ENCODE assay signal across 8 cellular contexts in genomic region chr4:153222162-153222789, GRCh38. TPM values are rescaled to one million over a fixed set of nuclear protein-coding genes. Genes with fewer than 3 reads are reported as not detected.
DNase-seq lines count a peak whose midpoint lies in the region; ATAC-seq, FAIRE-seq and TF ChIP-seq lines count a peak whose summit lies in the region.

No MANE protein-coding gene starts in this region.

- H3K9me3 ChIP-seq in Peyer's patch, result no peaks in the 10 kb centered on the region

- H3K4me1 ChIP-seq in Peyer's patch, result peaks cover 0 to 21% (median 0%) of the 10 kb centered on the region in 4 donors

- in situ Hi-C loops in astrocyte of the spinal cord (cut with HindIII; ENCODE audit: low sequenced_read_pairs), result no loop called here

- peak; percentile 16 for ATAC-seq in HG03064 (IDR thresholded peaks at IDR 0.05; ENCODE audit: low read depth, unreplicated experiment)

- DNase-seq in A172 (ENCODE audit: low spot score), result peak; percentile 70
- DNase-seq in GM12892 (ENCODE audit: insufficient read length), result peak; percentile 16
- peak; percentile 37 to 72 (median 67) for DNase-seq in Peyer's patch
- DNase-seq in astrocyte of the spinal cord (ENCODE audit: low read depth, low spot score), result peak; percentile 78
- DNase-seq in hepatic stellate cell (ENCODE audit: low spot score), result peak; percentile 88
- DNase-seq in posterior vena cava (ENCODE audit: low spot score), result peak; percentile 84
- DNase-seq in NCI-H187 (lab: John Stamatoyannopoulos, UW), result no peak

- peak overlapping the region; percentile 63 to 92 (median 80) for H3K27ac ChIP-seq in Peyer's patch

- no peaks in the 10 kb centered on the region for H3K36me3 ChIP-seq in Peyer's patch

- H3K4me3 ChIP-seq in Peyer's patch (peak overlapping the region; percentile 36 to 64 (median 62)), astrocyte of the spinal cord (ENCODE audit: low read depth, low read length) (peak overlapping the region; percentile 64)

- no peak for TF ChIP-seq POLR2A in GM12892 (IDR thresholded peaks at IDR 0.05; ENCODE audit: low read depth, low read length)
- no peak for TF ChIP-seq POLR2A in Peyer's patch (IDR thresholded peaks at IDR 0.05)

- H3K27me3 ChIP-seq in Peyer's patch, result no peaks in the 10 kb centered on the region

- intact Hi-C loops in posterior vena cava (cut with DNase I), result no loop called here

- FAIRE-seq in GM12892 (lab: Jason Lieb, UNC), result peak; percentile 33

- TF ChIP-seq CTCF in Peyer's patch (IDR thresholded peaks at IDR 0.05) (no peak), astrocyte of the spinal cord (IDR thresholded peaks at IDR 0.05; ENCODE audit: low read depth, low read length) (no peak)

RNA-seq across cellular contexts. Expression of gene TRIM2, which starts 18.0 kb away (rescaled TPM):
- 23.7 and 46.6 TPM in 2 replicates for total RNA-seq in A172 (2014; rRNA removed; shearing (Covaris generic))
- polyA plus RNA-seq in GM12892 (2012; ENCODE audit: missing spikeins), result 0.08 TPM
- total RNA-seq in Peyer's patch, result 100 to 1,000 TPM in 3 of 4 donors, 10 to 100 TPM in 1; 58.6 to 158 (median 144) TPM
- 10 to 100 TPM; 28.2 to 29.1 TPM for total RNA-seq in posterior vena cava

Comparison
In these comparisons a context has a peak if more than half of its experiments do, and no peak if none do; other contexts are left out.
1. DNase-seq: peak in A172 (single experiment), GM12892 (single experiment), Peyer's patch (3 of 3), astrocyte of the spinal cord (single experiment), hepatic stellate cell (single experiment) and posterior vena cava (single experiment); none in NCI-H187 (0 of 2).